ENCODE assay signal across 21 cellular contexts in the genomic region with DNA sequence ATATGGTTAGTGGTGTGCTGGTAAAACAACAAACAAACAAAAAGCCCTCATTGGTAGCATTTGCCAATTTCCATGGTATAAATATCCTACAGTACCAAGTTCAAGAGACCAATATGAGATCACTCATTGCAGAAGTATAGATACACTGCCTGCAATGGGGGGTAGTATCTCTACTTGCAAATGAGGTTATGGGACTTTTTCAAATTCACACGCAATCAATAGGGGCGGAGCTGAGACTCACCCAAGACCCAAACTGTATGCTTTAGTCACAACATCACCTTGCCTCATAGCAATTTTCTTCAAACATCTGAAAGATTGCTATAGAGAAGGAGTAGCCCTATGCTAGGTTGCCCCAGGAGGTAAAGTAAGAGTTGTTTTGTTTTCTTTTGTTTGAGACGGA.
DNase-seq lines count a peak whose midpoint lies in the region; ATAC-seq and TF ChIP-seq lines count a peak whose summit lies in the region.
"Had no signal": no experiment of that assay in that cellular context is flagged by ENCODE, and none has a peak within 500 bp of the region (broad histone marks: within the 10 kb centered on the region; RNA-seq: fewer than 3 reads in every experiment).

No MANE protein-coding gene starts in this region.

- peaks cover 38% of the 10 kb centered on the region for H3K36me3 Mint-ChIP-seq in natural killer cell treated with Interleukin-12 subunit alpha and Interleukin-12 subunit beta and Interleukin-15 and Interleukin-18, amount 100 ng/mL, for 72 hours
- H3K36me3 Mint-ChIP-seq in natural killer cell (peaks cover 7% of the 10 kb centered on the region), activated B cell treated with CpG ODN at 0.5 μM for 24 hours (ENCODE audit: low read depth) (peaks cover 38% of the 10 kb centered on the region), Caco-2 (ENCODE audit: insufficient read depth, unreplicated experiment) (no peaks in the 10 kb centered on the region)

- intact Hi-C loops in natural killer cell (cut with micrococcal nuclease): no loop called here
- intact Hi-C loops in activated B cell treated with CpG ODN at 0.5 μM for 24 hours (cut with micrococcal nuclease): loop anchor here (2.0 kb wide), 2 partner anchors 14 to 16 kb away; no protein-coding TSS in a partner anchor
- intact Hi-C loops in Caco-2 (cut with micrococcal nuclease; ENCODE audit: unreplicated experiment): no loop called here

- no TSS peak for BruUV-seq in Caco-2 (replicated peaks; lab: Mats Ljungman, UMichigan)

- no peak overlapping the region for H3K4me3 ChIP-seq in Caco-2 (ENCODE audit: low read depth, low read length)
- H3K4me3 ChIP-seq: SJSA1 had no signal

- peaks cover 42 to 46% of the 10 kb centered on the region in 2 donors for H3K4me1 Mint-ChIP-seq in natural killer cell treated with Interleukin-12 subunit alpha and Interleukin-12 subunit beta and Interleukin-15 and Interleukin-18, amount 100 ng/mL, for 72 hours (ENCODE audit: low read depth in 2 of 2)
- H3K4me1 Mint-ChIP-seq in natural killer cell (peaks cover 24 to 25% of the 10 kb centered on the region in 2 donors), activated B cell treated with CpG ODN at 0.5 μM for 24 hours (peaks cover 18% of the 10 kb centered on the region), Caco-2 (ENCODE audit: low read depth, unreplicated experiment) (peaks cover 13% of the 10 kb centered on the region)

- H3K9me3 ChIP-seq in Caco-2: peaks cover 8% of the 10 kb centered on the region

- DNase-seq in NK-92 treated with Interleukin-12 subunit alpha and Interleukin-12 subunit beta, amount 100 ng/mL, for 24 hours (lab: John Stamatoyannopoulos, UW): peak; percentile 16
- DNase-seq in NK-92 (lab: John Stamatoyannopoulos, UW; ENCODE audit: unreplicated experiment) (no peak), natural killer cell (no peak), activated B cell treated with CpG ODN at 0.5 μM for 24 hours (no peak), 8988T (no peak), Caco-2 (no peak), hepatic stellate cell (ENCODE audit: low spot score) (no peak)
- DNase-seq in natural killer cell treated with Interleukin-12 subunit alpha and Interleukin-12 subunit beta and Interleukin-15 and Interleukin-18, amount 100 ng/mL, for 72 hours (ENCODE audit: low spot score): no peak
- DNase-seq: BE2C; CD4-positive, CD25-positive, alpha-beta regulatory T cell; DMS153; GF-D8; GOT3; KBM-7; NCI-H1105 treated with DMSO at 0.1 percent for 48 hours; NCI-H1694 treated with DMSO at 0.1 percent for 48 hours; NCI-H2227 treated with DMSO at 0.1 percent for 48 hours; NCI-H510A treated with DMSO at 0.1 percent for 48 hours; NCI-H774 had no signal

- peak; percentile 75 to 86 for ATAC-seq in natural killer cell treated with Interleukin-12 subunit alpha and Interleukin-12 subunit beta and Interleukin-15 and Interleukin-18, amount 100 ng/mL, for 72 hours
- ATAC-seq in natural killer cell (no peak), activated B cell treated with CpG ODN at 0.5 μM for 24 hours (ENCODE audit: low read depth) (peak; percentile 71)
- ATAC-seq: HCT116 had no signal

- H3K36me3 ChIP-seq in Caco-2 (ENCODE audit: control insufficient read depth, insufficient read depth, low read length): no peaks in the 10 kb centered on the region
- H3K36me3 ChIP-seq: BE2C, SJSA1 had no signal

- CTCF ChIA-PET in activated B cell treated with CpG ODN at 0.5 μM for 24 hours (lab: Charles Lee): no interaction called here
- CTCF ChIA-PET in Caco-2 (lab: Charles Lee): no interaction called here

- H3K27me3 Mint-ChIP-seq in natural killer cell treated with Interleukin-12 subunit alpha and Interleukin-12 subunit beta and Interleukin-15 and Interleukin-18, amount 100 ng/mL, for 72 hours: no peaks in the 10 kb centered on the region
- H3K27me3 Mint-ChIP-seq in natural killer cell (ENCODE audit: low read depth in 2 of 2): no peaks in the 10 kb centered on the region
- no peaks in the 10 kb centered on the region for H3K27me3 Mint-ChIP-seq in activated B cell treated with CpG ODN at 0.5 μM for 24 hours
- no peaks in the 10 kb centered on the region for H3K27me3 Mint-ChIP-seq in Caco-2 (ENCODE audit: insufficient read depth, unreplicated experiment)
- H3K27me3 Mint-ChIP-seq: CD4-positive, CD25-positive, alpha-beta regulatory T cell had no signal

- peaks cover 12% of the 10 kb centered on the region for H3K9me3 Mint-ChIP-seq in natural killer cell treated with Interleukin-12 subunit alpha and Interleukin-12 subunit beta and Interleukin-15 and Interleukin-18, amount 100 ng/mL, for 72 hours
- H3K9me3 Mint-ChIP-seq in natural killer cell (peaks cover 0 to 11% of the 10 kb centered on the region in 2 donors), activated B cell treated with CpG ODN at 0.5 μM for 24 hours (peaks cover 12% of the 10 kb centered on the region), Caco-2 (ENCODE audit: unreplicated experiment) (peaks cover 27% of the 10 kb centered on the region)

- TF ChIP-seq CTCF in natural killer cell (IDR thresholded peaks at IDR 0.05): no peak
- no peak for TF ChIP-seq CTCF in activated B cell treated with CpG ODN at 0.5 μM for 24 hours (IDR thresholded peaks at IDR 0.05)
- TF ChIP-seq CTCF in Caco-2 (IDR thresholded peaks at IDR 0.05; ENCODE audit: insufficient read depth in 1 of 2, low read depth in 1 of 2, low read length in 1 of 2, severe bottlenecking in 1 of 2, unreplicated experiment in 1 of 2): no peak

- H3K27me3 ChIP-seq in Caco-2 (replicated peaks; ENCODE audit: control insufficient read depth, insufficient read depth, low read length): no peaks in the 10 kb centered on the region
- H3K27me3 ChIP-seq: BE2C, SJSA1 had no signal

- H3K4me3 Mint-ChIP-seq in natural killer cell treated with Interleukin-12 subunit alpha and Interleukin-12 subunit beta and Interleukin-15 and Interleukin-18, amount 100 ng/mL, for 72 hours: peak overlapping the region; percentile 10
- H3K4me3 Mint-ChIP-seq in natural killer cell (no peak overlapping the region), activated B cell treated with CpG ODN at 0.5 μM for 24 hours (no peak overlapping the region), Caco-2 (ENCODE audit: unreplicated experiment) (no peak overlapping the region)

- peaks cover 17% of the 10 kb centered on the region for H3K4me1 ChIP-seq in Caco-2
- H3K4me1 ChIP-seq: BE2C had no signal

- POLR2A ChIA-PET in activated B cell treated with CpG ODN at 0.5 μM for 24 hours (lab: Charles Lee) (interaction anchor here (0.6 to 1.3 kb wide), 4 partner anchors 13 to 160 kb away, joined by 3 to 4 read pairs (median 4); no protein-coding TSS in a partner anchor), Caco-2 (lab: Charles Lee) (no interaction called here)

- peak overlapping the region in 1 of 2 donors; percentile 82 for H3K27ac Mint-ChIP-seq in natural killer cell treated with Interleukin-12 subunit alpha and Interleukin-12 subunit beta and Interleukin-15 and Interleukin-18, amount 100 ng/mL, for 72 hours
- H3K27ac Mint-ChIP-seq in natural killer cell (no peak overlapping the region), activated B cell treated with CpG ODN at 0.5 μM for 24 hours (no peak overlapping the region), Caco-2 (ENCODE audit: unreplicated experiment) (no peak overlapping the region)

Comparison
In these comparisons a context has a peak if more than half of its experiments do, and no peak if none do; other contexts are left out.
1. ATAC-seq: peak in natural killer cell treated with Interleukin-12 subunit alpha and Interleukin-12 subunit beta and Interleukin-15 and Interleukin-18, amount 100 ng/mL, for 72 hours (2 of 2) and activated B cell treated with CpG ODN at 0.5 μM for 24 hours (single experiment); none in natural killer cell (0 of 3).